1 cellular context compared by ENCODE assay signal in the genomic region with DNA sequence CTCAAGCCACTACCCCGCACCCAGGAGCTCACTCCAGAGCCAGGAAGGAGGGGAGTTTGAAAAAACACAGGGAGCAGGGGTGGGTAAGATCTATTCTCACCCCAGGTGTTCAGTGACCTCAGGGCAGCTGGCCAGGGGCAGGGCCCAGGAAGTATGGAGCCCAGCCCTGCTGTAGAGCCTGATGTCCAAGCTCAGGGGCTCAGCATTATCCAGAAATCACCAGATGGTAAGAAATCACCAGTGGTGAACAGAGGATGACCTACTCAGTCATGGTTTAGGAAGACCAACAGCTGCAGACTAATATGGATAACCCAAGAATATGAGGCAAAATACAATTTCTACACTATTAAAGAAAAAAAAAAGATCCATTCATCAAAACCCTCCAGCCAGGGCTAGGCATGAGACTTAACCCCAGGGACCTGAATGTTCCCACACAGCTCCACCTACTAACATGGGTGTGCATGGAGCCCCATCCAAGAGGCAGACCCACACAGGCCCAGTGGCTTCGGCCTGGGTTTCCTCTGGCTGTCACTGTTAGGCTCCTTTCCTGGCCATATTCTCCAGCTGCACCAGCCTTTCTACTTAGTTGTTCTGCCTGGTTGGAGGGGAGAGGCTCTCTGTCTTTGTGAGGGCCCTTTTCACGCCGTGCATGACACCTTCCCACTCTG.
TF ChIP-seq lines count a peak whose summit lies in the region.

No MANE protein-coding gene starts in this region.

TF ChIP-seq in GM23338, 12 proteins besides CTCF, POLR2A, EP300 and RAD21 (continued from another document):
- TF ChIP-seq, protein P1, sequence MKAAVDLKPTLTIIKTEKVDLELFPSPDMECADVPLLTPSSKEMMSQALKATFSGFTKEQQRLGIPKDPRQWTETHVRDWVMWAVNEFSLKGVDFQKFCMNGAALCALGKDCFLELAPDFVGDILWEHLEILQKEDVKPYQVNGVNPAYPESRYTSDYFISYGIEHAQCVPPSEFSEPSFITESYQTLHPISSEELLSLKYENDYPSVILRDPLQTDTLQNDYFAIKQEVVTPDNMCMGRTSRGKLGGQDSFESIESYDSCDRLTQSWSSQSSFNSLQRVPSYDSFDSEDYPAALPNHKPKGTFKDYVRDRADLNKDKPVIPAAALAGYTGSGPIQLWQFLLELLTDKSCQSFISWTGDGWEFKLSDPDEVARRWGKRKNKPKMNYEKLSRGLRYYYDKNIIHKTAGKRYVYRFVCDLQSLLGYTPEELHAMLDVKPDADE (IDR thresholded peaks at IDR 0.05), result no peak
- no peak for TF ChIP-seq ZNF114 (CRISPR knock-in tag; IDR thresholded peaks at IDR 0.05)
- TF ChIP-seq EZH2phosphoT487 (IDR thresholded peaks at IDR 0.05; ENCODE audit: unreplicated experiment), result no peak
- TF ChIP-seq, protein P2, sequence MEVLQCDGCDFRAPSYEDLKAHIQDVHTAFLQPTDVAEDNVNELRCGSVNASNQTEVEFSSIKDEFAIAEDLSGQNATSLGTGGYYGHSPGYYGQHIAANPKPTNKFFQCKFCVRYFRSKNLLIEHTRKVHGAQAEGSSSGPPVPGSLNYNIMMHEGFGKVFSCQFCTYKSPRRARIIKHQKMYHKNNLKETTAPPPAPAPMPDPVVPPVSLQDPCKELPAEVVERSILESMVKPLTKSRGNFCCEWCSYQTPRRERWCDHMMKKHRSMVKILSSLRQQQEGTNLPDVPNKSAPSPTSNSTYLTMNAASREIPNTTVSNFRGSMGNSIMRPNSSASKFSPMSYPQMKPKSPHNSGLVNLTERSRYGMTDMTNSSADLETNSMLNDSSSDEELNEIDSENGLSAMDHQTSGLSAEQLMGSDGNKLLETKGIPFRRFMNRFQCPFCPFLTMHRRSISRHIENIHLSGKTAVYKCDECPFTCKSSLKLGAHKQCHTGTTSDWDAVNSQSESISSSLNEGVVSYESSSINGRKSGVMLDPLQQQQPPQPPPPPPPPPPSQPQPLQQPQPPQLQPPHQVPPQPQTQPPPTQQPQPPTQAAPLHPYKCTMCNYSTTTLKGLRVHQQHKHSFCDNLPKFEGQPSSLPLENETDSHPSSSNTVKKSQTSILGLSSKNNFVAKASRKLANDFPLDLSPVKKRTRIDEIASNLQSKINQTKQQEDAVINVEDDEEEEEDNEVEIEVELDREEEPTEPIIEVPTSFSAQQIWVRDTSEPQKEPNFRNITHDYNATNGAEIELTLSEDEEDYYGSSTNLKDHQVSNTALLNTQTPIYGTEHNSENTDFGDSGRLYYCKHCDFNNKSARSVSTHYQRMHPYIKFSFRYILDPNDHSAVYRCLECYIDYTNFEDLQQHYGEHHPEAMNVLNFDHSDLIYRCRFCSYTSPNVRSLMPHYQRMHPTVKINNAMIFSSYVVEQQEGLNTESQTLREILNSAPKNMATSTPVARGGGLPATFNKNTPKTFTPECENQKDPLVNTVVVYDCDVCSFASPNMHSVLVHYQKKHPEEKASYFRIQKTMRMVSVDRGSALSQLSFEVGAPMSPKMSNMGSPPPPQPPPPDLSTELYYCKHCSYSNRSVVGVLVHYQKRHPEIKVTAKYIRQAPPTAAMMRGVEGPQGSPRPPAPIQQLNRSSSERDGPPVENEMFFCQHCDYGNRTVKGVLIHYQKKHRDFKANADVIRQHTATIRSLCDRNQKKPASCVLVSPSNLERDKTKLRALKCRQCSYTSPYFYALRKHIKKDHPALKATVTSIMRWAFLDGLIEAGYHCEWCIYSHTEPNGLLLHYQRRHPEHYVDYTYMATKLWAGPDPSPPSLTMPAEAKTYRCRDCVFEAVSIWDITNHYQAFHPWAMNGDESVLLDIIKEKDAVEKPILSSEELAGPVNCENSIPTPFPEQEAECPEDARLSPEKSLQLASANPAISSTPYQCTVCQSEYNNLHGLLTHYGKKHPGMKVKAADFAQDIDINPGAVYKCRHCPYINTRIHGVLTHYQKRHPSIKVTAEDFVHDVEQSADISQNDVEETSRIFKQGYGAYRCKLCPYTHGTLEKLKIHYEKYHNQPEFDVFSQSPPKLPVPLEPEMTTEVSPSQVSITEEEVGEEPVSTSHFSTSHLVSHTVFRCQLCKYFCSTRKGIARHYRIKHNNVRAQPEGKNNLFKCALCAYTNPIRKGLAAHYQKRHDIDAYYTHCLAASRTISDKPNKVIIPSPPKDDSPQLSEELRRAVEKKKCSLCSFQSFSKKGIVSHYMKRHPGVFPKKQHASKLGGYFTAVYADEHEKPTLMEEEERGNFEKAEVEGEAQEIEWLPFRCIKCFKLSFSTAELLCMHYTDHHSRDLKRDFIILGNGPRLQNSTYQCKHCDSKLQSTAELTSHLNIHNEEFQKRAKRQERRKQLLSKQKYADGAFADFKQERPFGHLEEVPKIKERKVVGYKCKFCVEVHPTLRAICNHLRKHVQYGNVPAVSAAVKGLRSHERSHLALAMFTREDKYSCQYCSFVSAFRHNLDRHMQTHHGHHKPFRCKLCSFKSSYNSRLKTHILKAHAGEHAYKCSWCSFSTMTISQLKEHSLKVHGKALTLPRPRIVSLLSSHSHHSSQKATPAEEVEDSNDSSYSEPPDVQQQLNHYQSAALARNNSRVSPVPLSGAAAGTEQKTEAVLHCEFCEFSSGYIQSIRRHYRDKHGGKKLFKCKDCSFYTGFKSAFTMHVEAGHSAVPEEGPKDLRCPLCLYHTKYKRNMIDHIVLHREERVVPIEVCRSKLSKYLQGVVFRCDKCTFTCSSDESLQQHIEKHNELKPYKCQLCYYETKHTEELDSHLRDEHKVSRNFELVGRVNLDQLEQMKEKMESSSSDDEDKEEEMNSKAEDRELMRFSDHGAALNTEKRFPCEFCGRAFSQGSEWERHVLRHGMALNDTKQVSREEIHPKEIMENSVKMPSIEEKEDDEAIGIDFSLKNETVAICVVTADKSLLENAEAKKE (CRISPR knock-in tag; IDR thresholded peaks at IDR 0.05), result no peak
TF ChIP-seq in GM23338: peak in this region for 0.
